ENCODE assay signal across 19 cellular contexts in the genomic region with DNA sequence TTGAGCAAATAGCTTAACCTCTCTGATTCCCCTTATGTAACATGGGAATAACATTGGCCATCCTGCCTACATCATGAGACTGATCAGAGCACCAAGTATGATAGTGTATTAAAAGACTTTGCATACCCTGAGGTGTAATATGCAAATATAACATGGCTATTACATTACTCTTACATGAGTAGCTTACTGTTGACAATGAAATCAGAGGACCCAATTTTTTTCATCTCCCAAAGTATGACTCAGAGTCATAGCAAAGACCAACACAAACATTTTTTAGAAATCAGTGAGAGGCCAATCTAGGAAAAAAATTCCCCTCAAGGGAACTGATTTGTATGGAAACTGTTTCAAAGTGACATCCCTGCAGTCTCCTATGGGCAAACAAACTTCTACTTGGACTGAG. TPM values are rescaled to one million over a fixed set of nuclear protein-coding genes. Genes with fewer than 3 reads are reported as not detected.
DNase-seq lines count a peak whose midpoint lies in the region; ATAC-seq, FAIRE-seq and TF ChIP-seq lines count a peak whose summit lies in the region.
"Had no signal": no experiment of that assay in that cellular context is flagged by ENCODE, and none has a peak within 500 bp of the region (broad histone marks: within the 10 kb centered on the region; RNA-seq: fewer than 3 reads in every experiment).

No MANE protein-coding gene starts in this region.

- H3K4me3 ChIP-seq in GM23248 (no peak overlapping the region), endothelial cell of umbilical vein (replicated peaks in 1 of 3; ENCODE audit: insufficient read depth in 1 of 3, low read depth in 1 of 3, low read length in 3 of 3) (no peak overlapping the region)
- H3K4me3 ChIP-seq in CD4-positive, alpha-beta memory T cell (ENCODE audit: low read length in 2 of 2), result no peak overlapping the region
- H3K4me3 ChIP-seq: GM12878, skin epidermis had no signal

- no peak overlapping the region for H3K27ac ChIP-seq in GM23248
- H3K27ac ChIP-seq in endothelial cell of umbilical vein (ENCODE audit: insufficient read depth, low read depth, low read length), result no peak overlapping the region
- no peak overlapping the region for H3K27ac ChIP-seq in CD4-positive, alpha-beta memory T cell (ENCODE audit: low read depth, low read length)
- H3K27ac ChIP-seq: skin epidermis had no signal

- H4K20me1 ChIP-seq in GM23248 (ENCODE audit: insufficient read depth), result no peaks in the 10 kb centered on the region
- H4K20me1 ChIP-seq in endothelial cell of umbilical vein (replicated peaks; ENCODE audit: control insufficient read depth, extremely low read depth, insufficient read depth, low read length), result no peaks in the 10 kb centered on the region

- in situ Hi-C loops in GM23248 (cut with MboI), result no loop called here

- no peaks in the 10 kb centered on the region for H3K27me3 Mint-ChIP-seq in CD4-positive, alpha-beta memory T cell
- H3K27me3 Mint-ChIP-seq: activated naive CD8-positive, alpha-beta T cell treated with anti-CD3 and anti-CD28 coated beads, Interleukin-2, amount 10 ng/mL, durations not matched to agents 7 days and 5 days; dendritic cell treated with granulocyte-macrophage colony-stimulating factor and Interleukin-4, amounts not matched to agents 40 ng/mL and 50 ng/mL, for 4 days had no signal

- dilution Hi-C loops in endothelial cell of umbilical vein (cut with MboI; ENCODE audit: extremely low pct_ligation_motif_present, low sequenced_read_pairs), result no loop called here

- POLR2A ChIA-PET in endothelial cell of umbilical vein (lab: Charles Lee), result no interaction called here
- POLR2A ChIA-PET in CD4-positive, alpha-beta memory T cell (lab: Charles Lee; ENCODE audit: partially characterized antibody), result no interaction called here

- H3K27ac Mint-ChIP-seq in CD4-positive, alpha-beta memory T cell, result no peak overlapping the region
- H3K27ac Mint-ChIP-seq: activated naive CD8-positive, alpha-beta T cell treated with anti-CD3 and anti-CD28 coated beads, Interleukin-2, amount 10 ng/mL, durations not matched to agents 7 days and 5 days; dendritic cell treated with granulocyte-macrophage colony-stimulating factor and Interleukin-4, amounts not matched to agents 40 ng/mL and 50 ng/mL, for 4 days; stimulated activated effector memory CD8-positive, alpha-beta T cell treated with anti-CD3 and anti-CD28 coated beads, Interleukin-12 subunit alpha, Interleukin-12 subunit beta, amount 100 ng/mL, for 72 hours had no signal

- H3K27me3 ChIP-seq in GM23248 (replicated peaks; ENCODE audit: insufficient read depth), result no peaks in the 10 kb centered on the region
- H3K27me3 ChIP-seq in endothelial cell of umbilical vein (ENCODE audit: control insufficient read depth in 2 of 2, insufficient read depth in 2 of 2, low read length in 2 of 2), result no peaks in the 10 kb centered on the region
- no peaks in the 10 kb centered on the region for H3K27me3 ChIP-seq in CD4-positive, alpha-beta memory T cell (ENCODE audit: insufficient read depth, low read length)

- H3K9me3 ChIP-seq in GM23248 (ENCODE audit: low read depth) (no peaks in the 10 kb centered on the region), endothelial cell of umbilical vein (replicated peaks; ENCODE audit: control insufficient read depth, insufficient read depth, low read length) (no peaks in the 10 kb centered on the region)
- no peaks in the 10 kb centered on the region for H3K9me3 ChIP-seq in CD4-positive, alpha-beta memory T cell (ENCODE audit: control insufficient read depth in 1 of 2, low read length in 2 of 2)

- no peak overlapping the region for H3K9ac ChIP-seq in GM23248
- no peak overlapping the region for H3K9ac ChIP-seq in endothelial cell of umbilical vein (replicated peaks; ENCODE audit: extremely low read depth, insufficient read depth, low read length)

- H3K4me1 ChIP-seq in GM23248 (ENCODE audit: insufficient read depth), result no peaks in the 10 kb centered on the region
- H3K4me1 ChIP-seq in endothelial cell of umbilical vein (ENCODE audit: control insufficient read depth, extremely low read depth, insufficient read depth, low read length), result peaks cover 9% of the 10 kb centered on the region
- H3K4me1 ChIP-seq in CD4-positive, alpha-beta memory T cell (ENCODE audit: insufficient read depth, low read length), result no peaks in the 10 kb centered on the region

- no peak for TF ChIP-seq POLR2A in endothelial cell of umbilical vein (IDR thresholded peaks at IDR 0.05; ENCODE audit: low read depth, low read length)

- H2AFZ ChIP-seq in GM23248 (no peak overlapping the region), endothelial cell of umbilical vein (ENCODE audit: low read depth, low read length) (no peak overlapping the region)

- no peak for FAIRE-seq in endothelial cell of umbilical vein (lab: Jason Lieb, UNC)
- FAIRE-seq: GM12878, kidney had no signal

- ATAC-seq in GM18498 (IDR thresholded peaks at IDR 0.05; ENCODE audit: unreplicated experiment) (no peak), GM18868 (IDR thresholded peaks at IDR 0.05; ENCODE audit: unreplicated experiment) (no peak)
- ATAC-seq: GM12878; stimulated activated effector memory CD8-positive, alpha-beta T cell treated with anti-CD3 and anti-CD28 coated beads, Interleukin-12 subunit alpha, Interleukin-12 subunit beta, amount 100 ng/mL, for 72 hours had no signal

- H3K36me3 Mint-ChIP-seq in CD4-positive, alpha-beta memory T cell, result no peaks in the 10 kb centered on the region
- H3K36me3 Mint-ChIP-seq: stimulated activated effector memory CD8-positive, alpha-beta T cell treated with anti-CD3 and anti-CD28 coated beads, Interleukin-12 subunit alpha, Interleukin-12 subunit beta, amount 100 ng/mL, for 72 hours had no signal

- peak; percentile 4 for DNase-seq in GM23248
- DNase-seq in RKO (ENCODE audit: low spot score), result peak; percentile 25
- peak; percentile 17 for DNase-seq in endothelial cell of umbilical vein (ENCODE audit: low read depth, low spot score)
- DNase-seq in hepatic stellate cell (ENCODE audit: low spot score), result peak; percentile 1
- no peak for DNase-seq in CD4-positive, alpha-beta memory T cell
- no peak for DNase-seq in DMS79 (lab: John Stamatoyannopoulos, UW)
- DNase-seq: activated effector memory CD4-positive, alpha-beta T cell treated with Interleukin-2 at 50 U/mL for 16 hours; activated naive CD8-positive, alpha-beta T cell treated with anti-CD3 and anti-CD28 coated beads, Interleukin-2, amount 10 ng/mL, durations not matched to agents 7 days and 5 days; DMS 273 treated with DMSO at 0.1 percent for 48 hours; kidney; NCI-H2081 treated with DMSO at 0.1 percent for 48 hours; NCI-H446 treated with DMSO at 0.1 percent for 48 hours; stimulated activated CD4-positive, alpha-beta T cell treated with anti-CD3 and anti-CD28 coated beads, Interleukin-1b, Interleukin-23, amount 100 ng/mL, for 48 hours had no signal

- H3K9me1 ChIP-seq in endothelial cell of umbilical vein (replicated peaks; ENCODE audit: control insufficient read depth, extremely low read depth, insufficient read depth, low read length), result no peaks in the 10 kb centered on the region

- H3K9me2 ChIP-seq in GM23248 (ENCODE audit: insufficient read depth), result no peaks in the 10 kb centered on the region

- no peak for TF ChIP-seq CTCF in endothelial cell of umbilical vein (IDR thresholded peaks at IDR 0.05; ENCODE audit: extremely low read depth in 1 of 2, insufficient read depth in 1 of 2, low read depth in 1 of 2, low read length in 2 of 2)

- no peaks in the 10 kb centered on the region for H3K36me3 ChIP-seq in GM23248 (ENCODE audit: low read depth)
- H3K36me3 ChIP-seq in endothelial cell of umbilical vein (ENCODE audit: control insufficient read depth in 2 of 2, extremely low read depth in 1 of 2, insufficient read depth in 2 of 2, low read length in 2 of 2), result no peaks in the 10 kb centered on the region
- no peaks in the 10 kb centered on the region for H3K36me3 ChIP-seq in CD4-positive, alpha-beta memory T cell (ENCODE audit: insufficient read depth, low read length)

- intact Hi-C loops in endothelial cell of umbilical vein (cut with micrococcal nuclease), result no loop called here
- intact Hi-C loops in CD4-positive, alpha-beta memory T cell (cut with micrococcal nuclease), result no loop called here

- H3K9me3 Mint-ChIP-seq in CD4-positive, alpha-beta memory T cell, result peaks cover 0 to 10% (median 4%) of the 10 kb centered on the region in 8 donors

- H3F3A ChIP-seq in GM23248 (ENCODE audit: insufficient read depth), result no peaks in the 10 kb centered on the region

- H3K4me3 Mint-ChIP-seq in CD4-positive, alpha-beta memory T cell, result no peak overlapping the region
- H3K4me3 Mint-ChIP-seq: activated naive CD8-positive, alpha-beta T cell treated with anti-CD3 and anti-CD28 coated beads, Interleukin-2, amount 10 ng/mL, durations not matched to agents 7 days and 5 days; dendritic cell treated with granulocyte-macrophage colony-stimulating factor and Interleukin-4, amounts not matched to agents 40 ng/mL and 50 ng/mL, for 4 days; stimulated activated effector memory CD8-positive, alpha-beta T cell treated with anti-CD3 and anti-CD28 coated beads, Interleukin-12 subunit alpha, Interleukin-12 subunit beta, amount 100 ng/mL, for 72 hours had no signal

- BruUV-seq in endothelial cell of umbilical vein (replicated peaks; lab: Mats Ljungman, UMichigan), result no TSS peak

- no peaks in the 10 kb centered on the region for H3K79me2 ChIP-seq in GM23248 (ENCODE audit: insufficient read depth)
- H3K79me2 ChIP-seq in endothelial cell of umbilical vein (ENCODE audit: control insufficient read depth, insufficient read depth, low read length), result no peaks in the 10 kb centered on the region

- H3K4me2 ChIP-seq in GM23248 (ENCODE audit: unreplicated experiment) (no peak overlapping the region), endothelial cell of umbilical vein (ENCODE audit: insufficient read depth, low read length) (no peak overlapping the region)

- CTCF ChIA-PET in endothelial cell of umbilical vein (lab: Charles Lee), result no interaction called here
- CTCF ChIA-PET in CD4-positive, alpha-beta memory T cell (lab: Charles Lee; ENCODE audit: partially characterized antibody), result no interaction called here

- H3K4me1 Mint-ChIP-seq in CD4-positive, alpha-beta memory T cell, result no peaks in the 10 kb centered on the region
- H3K4me1 Mint-ChIP-seq: stimulated activated effector memory CD8-positive, alpha-beta T cell treated with anti-CD3 and anti-CD28 coated beads, Interleukin-12 subunit alpha, Interleukin-12 subunit beta, amount 100 ng/mL, for 72 hours had no signal

RNA-seq across cellular contexts. Expression of a gene that starts 47.0 kb away (rescaled TPM):
- total RNA-seq in GM23248 (2014; rRNA removed; shearing (Covaris generic)), result 1.6 and 4.4 TPM in 2 replicates
- polyA plus RNA-seq in GM23248 (2016; fragmentation: Nextera tagmentation; extraction: Ambion mirVana) (6.1 and 6.5 TPM in 2 replicates), endothelial cell of umbilical vein (17.9 and 21.9 TPM in 2 replicates)
- total RNA-seq in endothelial cell of umbilical vein, result 15.7 and 26.5 TPM in 2 replicates
- 12.0 and 12.3 TPM in 2 replicates for polyA plus RNA-seq in endothelial cell of umbilical vein (2011; cell fraction: cytosol; rRNA removed)
- 8.9 and 9.9 TPM in 2 replicates for polyA plus RNA-seq in endothelial cell of umbilical vein (2011; cell fraction: nucleus; rRNA removed)
- 11.8 and 13.5 TPM in 2 replicates for polyA plus RNA-seq in endothelial cell of umbilical vein (2012)
- polyA minus RNA-seq in endothelial cell of umbilical vein, result 21.5 and 29.8 TPM in 2 replicates
- polyA minus RNA-seq in endothelial cell of umbilical vein (2011; cell fraction: cytosol; rRNA and poly(A)+ RNA removed), result not detected
- 13.8 and 15.0 TPM in 2 replicates for polyA minus RNA-seq in endothelial cell of umbilical vein (2011; cell fraction: nucleus; rRNA and poly(A)+ RNA removed)
- 10 to 100 TPM; 28.3 to 31.3 TPM for total RNA-seq in CD4-positive, alpha-beta memory T cell
- 10 to 100 TPM; 13.6 to 30.9 TPM for polyA plus RNA-seq in CD4-positive, alpha-beta memory T cell

Comparison
In these comparisons a context has a peak if more than half of its experiments do, and no peak if none do; other contexts are left out.
1. DNase-seq: peak in GM23248 (single experiment), RKO (single experiment), endothelial cell of umbilical vein (single experiment) and hepatic stellate cell (single experiment); none in CD4-positive, alpha-beta memory T cell (0 of 5) and DMS79 (single experiment).